15 cellular contexts compared by ENCODE assay signal in genomic region chr10:80617807-80618206, GRCh38.
DNase-seq lines count a peak whose midpoint lies in the region; ATAC-seq, FAIRE-seq and TF ChIP-seq lines count a peak whose summit lies in the region.
"Had no signal": no experiment of that assay in that cellular context is flagged by ENCODE, and none has a peak within 500 bp of the region (broad histone marks: within the 10 kb centered on the region; RNA-seq: fewer than 3 reads in every experiment).

No MANE protein-coding gene starts in this region.

- H3K36me3 ChIP-seq in bronchial epithelial cell (ENCODE audit: control insufficient read depth, insufficient read depth, low read length), result no peaks in the 10 kb centered on the region

- no peak for DNase-seq in Right ventricle myocardium inferior (ENCODE audit: missing footprints)
- DNase-seq in left cardiac atrium, result no peak
- no peak for DNase-seq in bronchial epithelial cell (ENCODE audit: low read depth)
- peak; percentile 33 for DNase-seq in islet precursor cell
- no peak for DNase-seq in GDM1 (lab: John Stamatoyannopoulos, UW)
- no peak for DNase-seq in activated effector memory CD4-positive, alpha-beta T cell treated with Interleukin-2 at 50 U/mL for 16 hours
- no peak for DNase-seq in NCI-H146 (lab: John Stamatoyannopoulos, UW)
- DNase-seq: CD8-positive, alpha-beta T cell; DMS53; GM23248; H9 had no signal

- peak; percentile 75 for ATAC-seq in Right ventricle myocardium inferior
- ATAC-seq in left cardiac atrium, result no peak
- ATAC-seq in HG02885 (IDR thresholded peaks at IDR 0.05; ENCODE audit: poor library complexity, unreplicated experiment), result peak; percentile 61
- ATAC-seq: CD8-positive, alpha-beta T cell; HepG2 had no signal

- FAIRE-seq in bronchial epithelial cell (lab: Jason Lieb, UNC), result peak; percentile 47
- FAIRE-seq: GM18507, HepG2, HTR-8/SVneo had no signal

- intact Hi-C loops in Right ventricle myocardium inferior (cut with DNase I) (no loop called here), left cardiac atrium (cut with DNase I) (no loop called here)

- no peaks in the 10 kb centered on the region for H3K27me3 ChIP-seq in bronchial epithelial cell (ENCODE audit: control insufficient read depth, insufficient read depth, low read length)

- H3K4me3 ChIP-seq in bronchial epithelial cell (ENCODE audit: low read depth, low read length), result no peak overlapping the region
- H3K4me3 ChIP-seq: GM23248 had no signal

- no peak for TF ChIP-seq CTCF in bronchial epithelial cell (IDR thresholded peaks at IDR 0.05; ENCODE audit: insufficient read depth, low read length, severe bottlenecking)

Comparison
In these comparisons a context has a peak if more than half of its experiments do, and no peak if none do; other contexts are left out.
1. ATAC-seq: peak in Right ventricle myocardium inferior (single experiment) and HG02885 (single experiment); none in left cardiac atrium (0 of 2).